ENCODE assay signal across 1 cellular context in the genomic region with DNA sequence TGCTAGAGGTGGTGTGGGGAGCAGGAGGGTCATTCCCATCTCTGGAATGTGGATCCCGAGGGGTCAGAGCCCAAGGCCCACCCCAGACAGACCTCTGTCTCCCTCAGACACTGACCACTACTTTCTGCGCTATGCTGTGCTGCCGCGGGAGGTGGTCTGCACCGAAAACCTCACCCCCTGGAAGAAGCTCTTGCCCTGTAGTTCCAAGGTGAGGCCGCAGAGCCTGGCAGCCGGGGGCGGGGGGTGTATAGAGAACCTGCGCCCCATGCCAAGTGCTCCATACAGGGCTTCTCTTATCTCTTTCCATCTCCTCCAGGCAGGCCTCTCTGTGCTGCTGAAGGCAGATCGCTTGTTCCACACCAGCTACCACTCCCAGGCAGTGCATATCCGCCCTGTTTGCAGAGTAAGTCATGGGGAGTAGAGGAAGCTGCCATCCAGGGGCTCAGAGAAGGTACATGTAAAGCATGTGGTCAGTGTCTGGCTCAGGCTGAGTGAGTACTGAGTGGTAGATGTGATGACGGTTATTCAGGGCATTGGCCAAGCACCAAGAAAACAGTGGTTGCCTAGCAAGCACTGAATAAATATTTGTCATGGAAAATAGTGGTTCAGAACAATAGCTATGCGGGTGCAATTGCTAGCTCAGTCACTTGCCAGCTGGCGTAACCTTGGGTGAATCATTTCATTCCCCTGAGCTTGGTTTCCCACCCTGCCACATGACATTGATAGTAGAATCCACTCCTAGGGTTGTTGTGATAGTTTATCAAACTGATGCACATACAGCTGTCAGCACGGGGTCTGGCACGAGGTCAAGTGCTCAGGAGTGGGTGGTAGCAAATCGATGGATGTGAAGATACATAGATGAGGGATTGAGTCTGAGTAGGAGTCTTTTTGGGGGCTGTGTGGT.
TF ChIP-seq lines count a peak whose summit lies in the region.

No MANE protein-coding gene starts in this region.

TF ChIP-seq in HepG2, 621 proteins besides CTCF, POLR2A, EP300 and RAD21:
- TF ChIP-seq GTF2F1 (IDR thresholded peaks at IDR 0.05; ENCODE audit: low read length) (no peak), ATAD3A (CRISPR knock-in tag; IDR thresholded peaks at IDR 0.05) (no peak), CBX2 (IDR thresholded peaks at IDR 0.05; ENCODE audit: low read depth, low read length) (no peak), CBX2 (CRISPR knock-in tag; IDR thresholded peaks at IDR 0.05; ENCODE audit: low read depth) (no peak), SOX13 (IDR thresholded peaks at IDR 0.05) (no peak), SOX13 (CRISPR knock-in tag; conservative IDR thresholded peaks at IDR 0.05 in 1 of 2, IDR thresholded peaks at IDR 0.05 in 1 of 2) (peak in 1 of 2 experiments; percentile 67; a peak in 2 of 4 replicates), MED8 (CRISPR knock-in tag; IDR thresholded peaks at IDR 0.05; ENCODE audit: insufficient replicate concordance) (no peak)
TF ChIP-seq in HepG2: peak in this region for 1.
